Comparison of ENCODE assay signal across 19 cellular contexts in the genomic region with DNA sequence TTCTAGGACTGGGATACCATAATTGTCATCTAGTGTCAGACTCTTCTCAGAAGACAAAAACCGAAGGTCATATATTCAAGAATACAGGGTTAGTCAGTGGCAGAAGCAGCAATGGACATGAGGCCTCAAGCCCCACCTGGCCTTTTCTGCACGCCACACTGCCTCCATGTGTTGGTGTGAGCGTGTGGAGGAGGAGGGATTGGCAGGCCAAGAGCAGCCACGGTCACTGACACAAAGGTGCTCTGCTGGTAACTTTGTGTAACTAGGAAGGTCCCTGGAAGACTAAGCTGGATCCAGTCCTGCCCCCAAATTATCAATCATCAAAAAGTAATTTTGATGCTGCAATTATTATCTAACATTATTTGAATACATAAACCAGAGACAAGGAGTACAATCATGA.
"Had no signal": no experiment of that assay in that cellular context is flagged by ENCODE, and none has a peak within 500 bp of the region (broad histone marks: within the 10 kb centered on the region; RNA-seq: fewer than 3 reads in every experiment).

No MANE protein-coding gene starts in this region.

- H3K27me3 ChIP-seq: esophagus squamous epithelium, gastrocnemius medialis, ovary, stomach, suprapubic skin, transverse colon had no signal

- H3K4me1 ChIP-seq: esophagus squamous epithelium, gastrocnemius medialis, suprapubic skin had no signal

- H3K4me1 Mint-ChIP-seq: activated CD4-positive, alpha-beta T cell treated with anti-CD3 and anti-CD28 coated beads, Interleukin-2, amount 10 ng/mL, durations not matched to agents 24 days and 14 days; nephron had no signal

- H3K36me3 ChIP-seq: esophagus squamous epithelium, gastrocnemius medialis, neutrophil, ovary, stomach, suprapubic skin, transverse colon had no signal

- H3K27ac Mint-ChIP-seq: activated CD4-positive, alpha-beta memory T cell treated with anti-CD3 and anti-CD28 coated beads, Interleukin-2, amount 10 ng/mL, durations not matched to agents 7 days and 5 days; activated CD4-positive, alpha-beta T cell treated with anti-CD3 and anti-CD28 coated beads, Interleukin-2, amount 10 ng/mL, durations not matched to agents 24 days and 14 days; activated naive CD4-positive, alpha-beta T cell treated with anti-CD3 and anti-CD28 coated beads for 36 hours; activated naive CD8-positive, alpha-beta T cell treated with anti-CD3 and anti-CD28 coated beads, Interleukin-2, amount 10 ng/mL, durations not matched to agents 7 days and 5 days; activated T-cell treated with anti-CD3 and anti-CD28 coated beads, Interleukin-2, amount 50 U/mL, for 72 hours; nephron had no signal

- H3K9me3 Mint-ChIP-seq: activated CD4-positive, alpha-beta T cell treated with anti-CD3 and anti-CD28 coated beads, Interleukin-2, amount 10 ng/mL, durations not matched to agents 24 days and 14 days had no signal

- H3K4me3 Mint-ChIP-seq: activated CD4-positive, alpha-beta memory T cell treated with anti-CD3 and anti-CD28 coated beads, Interleukin-2, amount 10 ng/mL, durations not matched to agents 7 days and 5 days; activated CD4-positive, alpha-beta T cell treated with anti-CD3 and anti-CD28 coated beads, Interleukin-2, amount 10 ng/mL, durations not matched to agents 24 days and 14 days; activated naive CD4-positive, alpha-beta T cell treated with anti-CD3 and anti-CD28 coated beads for 36 hours; activated naive CD8-positive, alpha-beta T cell treated with anti-CD3 and anti-CD28 coated beads, Interleukin-2, amount 10 ng/mL, durations not matched to agents 7 days and 5 days; activated T-cell treated with anti-CD3 and anti-CD28 coated beads, Interleukin-2, amount 50 U/mL, for 72 hours; nephron had no signal

- DNase-seq: activated CD4-positive, alpha-beta memory T cell treated with anti-CD3 and anti-CD28 coated beads, Interleukin-2, amount 10 ng/mL, durations not matched to agents 7 days and 5 days; activated CD4-positive, alpha-beta T cell treated with anti-CD3 and anti-CD28 coated beads, Interleukin-2, amount 10 ng/mL, durations not matched to agents 24 days and 14 days; activated effector memory CD4-positive, alpha-beta T cell treated with Interleukin-2 at 50 U/mL for 16 hours; activated naive CD4-positive, alpha-beta T cell treated with anti-CD3 and anti-CD28 coated beads for 36 hours; activated naive CD8-positive, alpha-beta T cell treated with anti-CD3 and anti-CD28 coated beads, Interleukin-2, amount 10 ng/mL, durations not matched to agents 7 days and 5 days; activated T-cell treated with anti-CD3 and anti-CD28 coated beads, Interleukin-2, amount 50 U/mL, for 72 hours; amniotic stem cell; esophagus squamous epithelium; gastrocnemius medialis; hippocampal formation; ovary; right cardiac atrium; stimulated activated CD4-positive, alpha-beta T cell treated with anti-CD3 and anti-CD28 coated beads, Interleukin-12 subunit alpha, Interleukin-12 subunit beta, amount 100 ng/mL, for 4 hours; stomach; transverse colon had no signal

- H3K27ac ChIP-seq: coronary artery, esophagus squamous epithelium, gastrocnemius medialis, neutrophil, ovary, stomach, suprapubic skin, transverse colon had no signal

- ATAC-seq: activated T-cell treated with anti-CD3 and anti-CD28 coated beads, Interleukin-2, amount 50 U/mL, for 72 hours; gastrocnemius medialis had no signal

- H3K4me3 ChIP-seq: coronary artery, esophagus squamous epithelium, gastrocnemius medialis, ovary, stomach, suprapubic skin, transverse colon had no signal

- H3K9me3 ChIP-seq: gastrocnemius medialis, neutrophil had no signal
